ENCODE assay signal across 14 cellular contexts in genomic region chr11:690738-691633, GRCh38. TPM values are rescaled to one million over a fixed set of nuclear protein-coding genes. Genes with fewer than 3 reads are reported as not detected.
DNase-seq lines count a peak whose midpoint lies in the region; ATAC-seq and TF ChIP-seq lines count a peak whose summit lies in the region.
"Had no signal": no experiment of that assay in that cellular context is flagged by ENCODE, and none has a peak within 500 bp of the region (broad histone marks: within the 10 kb centered on the region; RNA-seq: fewer than 3 reads in every experiment).

No MANE protein-coding gene starts in this region.

- H3K9me3 ChIP-seq in endodermal cell (ENCODE audit: control insufficient read depth, low read length), result no peaks in the 10 kb centered on the region
- H3K9me3 ChIP-seq: gastroesophageal sphincter, neutrophil had no signal

- intact Hi-C loops in activated T-helper 2 cell treated with anti-CD3 and anti-CD28 coated beads, Interferon-gamma antibody, Interleukin-2, Interleukin-4, amounts not matched to agents 10 μg/mL and 5 μg/mL and 100 μg/mL, durations not matched to agents 14 hours and 24 hours and 36 hours (cut with micrococcal nuclease), result no loop called here
- intact Hi-C loops in CD14-positive monocyte (cut with micrococcal nuclease), result loop anchor here in 1 of 2 donors (10.0 kb wide), 1 partner anchor 694 kb away; the partner anchor contains the start of gene BRSK2

- H3K9ac ChIP-seq in endodermal cell (ENCODE audit: extremely low read depth, low read length, poor library complexity, severe bottlenecking), result no peak overlapping the region

- H3K4me3 Mint-ChIP-seq in stimulated activated naive CD8-positive, alpha-beta T cell treated with anti-CD3 and anti-CD28 coated beads, Interleukin-15, Interleukin-2, amounts not matched to agents 100 ng/mL and 50 ng/mL, for 24 hours, result peak overlapping the region; percentile 17
- H3K4me3 Mint-ChIP-seq in activated T-helper 2 cell treated with anti-CD3 and anti-CD28 coated beads, Interferon-gamma antibody, Interleukin-2, Interleukin-4, amounts not matched to agents 10 μg/mL and 5 μg/mL and 100 μg/mL, durations not matched to agents 14 hours and 24 hours and 36 hours (ENCODE audit: low read depth), result no peak overlapping the region
- H3K4me3 Mint-ChIP-seq in type B pancreatic cell (peak overlapping the region; percentile 30), endodermal cell (no peak overlapping the region), CD14-positive monocyte (no peak overlapping the region)

- no peak overlapping the region for H3K27ac ChIP-seq in endodermal cell (ENCODE audit: low read depth, low read length)
- H3K27ac ChIP-seq: gastroesophageal sphincter, neutrophil had no signal

- no peaks in the 10 kb centered on the region for H3K9me3 Mint-ChIP-seq in stimulated activated naive CD8-positive, alpha-beta T cell treated with anti-CD3 and anti-CD28 coated beads, Interleukin-15, Interleukin-2, amounts not matched to agents 100 ng/mL and 50 ng/mL, for 24 hours
- H3K9me3 Mint-ChIP-seq in activated T-helper 2 cell treated with anti-CD3 and anti-CD28 coated beads, Interferon-gamma antibody, Interleukin-2, Interleukin-4, amounts not matched to agents 10 μg/mL and 5 μg/mL and 100 μg/mL, durations not matched to agents 14 hours and 24 hours and 36 hours, result no peaks in the 10 kb centered on the region
- no peaks in the 10 kb centered on the region for H3K9me3 Mint-ChIP-seq in type B pancreatic cell
- no peaks in the 10 kb centered on the region for H3K9me3 Mint-ChIP-seq in endodermal cell
- peaks cover 0 to 1% (median 0%) of the 10 kb centered on the region in 7 donors for H3K9me3 Mint-ChIP-seq in CD14-positive monocyte

- no peak for DNase-seq in stimulated activated naive CD8-positive, alpha-beta T cell treated with anti-CD3 and anti-CD28 coated beads, Interleukin-15, Interleukin-2, amounts not matched to agents 100 U/mL and 50 U/mL, for 24 hours
- no peak for DNase-seq in activated T-helper 2 cell treated with anti-CD3 and anti-CD28 coated beads, Interferon-gamma antibody, Interleukin-2, Interleukin-4, amounts not matched to agents 10 μg/mL and 5 μg/mL and 100 μg/mL, durations not matched to agents 14 hours and 24 hours and 36 hours (ENCODE audit: low spot score)
- DNase-seq in islet precursor cell (peak; percentile 69), type B pancreatic cell (ENCODE audit: extremely low spot score, unreplicated experiment) (no peak), endodermal cell (no peak), CD14-positive monocyte (ENCODE audit: low spot score) (no peak)
- DNase-seq: activated effector memory CD4-positive, alpha-beta T cell treated with anti-CD3 and anti-CD28 coated beads, Interleukin-2, amount 50 U/mL, for 16 hours; NCI-H146; NCI-H526 treated with DMSO at 0.1 percent for 48 hours; Right ventricle myocardium superior had no signal

- no peak overlapping the region for H3K4me3 ChIP-seq in endodermal cell (ENCODE audit: low read length)
- H3K4me3 ChIP-seq: gastroesophageal sphincter had no signal

- 90 to 96% methylated on average over 21 to 26 of the region's 27 CpGs for WGBS in endodermal cell (ENCODE audit: insufficient coverage in 1 of 2, insufficient read length in 1 of 2), 2 experiments

- H3K4me1 Mint-ChIP-seq in stimulated activated naive CD8-positive, alpha-beta T cell treated with anti-CD3 and anti-CD28 coated beads, Interleukin-15, Interleukin-2, amounts not matched to agents 100 ng/mL and 50 ng/mL, for 24 hours (ENCODE audit: low read depth), result peaks cover 29% of the 10 kb centered on the region
- H3K4me1 Mint-ChIP-seq in activated T-helper 2 cell treated with anti-CD3 and anti-CD28 coated beads, Interferon-gamma antibody, Interleukin-2, Interleukin-4, amounts not matched to agents 10 μg/mL and 5 μg/mL and 100 μg/mL, durations not matched to agents 14 hours and 24 hours and 36 hours (ENCODE audit: low read depth), result peaks cover 30% of the 10 kb centered on the region
- H3K4me1 Mint-ChIP-seq in type B pancreatic cell (ENCODE audit: unreplicated experiment) (peaks cover 24% of the 10 kb centered on the region), endodermal cell (peaks cover 11% of the 10 kb centered on the region), CD14-positive monocyte (peaks cover 17% of the 10 kb centered on the region)

- H3K36me3 ChIP-seq in endodermal cell (ENCODE audit: control insufficient read depth, insufficient read depth, low read length), result peaks cover 35% of the 10 kb centered on the region

- H3K4me1 ChIP-seq in endodermal cell (ENCODE audit: control insufficient read depth, insufficient read depth, low read length), result peaks cover 5% of the 10 kb centered on the region

- no peak overlapping the region for H3K27ac Mint-ChIP-seq in stimulated activated naive CD8-positive, alpha-beta T cell treated with anti-CD3 and anti-CD28 coated beads, Interleukin-15, Interleukin-2, amounts not matched to agents 100 ng/mL and 50 ng/mL, for 24 hours
- peak overlapping the region; percentile 64 for H3K27ac Mint-ChIP-seq in activated T-helper 2 cell treated with anti-CD3 and anti-CD28 coated beads, Interferon-gamma antibody, Interleukin-2, Interleukin-4, amounts not matched to agents 10 μg/mL and 5 μg/mL and 100 μg/mL, durations not matched to agents 14 hours and 24 hours and 36 hours
- H3K27ac Mint-ChIP-seq in type B pancreatic cell, result peak overlapping the region; percentile 78
- H3K27ac Mint-ChIP-seq in endodermal cell, result no peak overlapping the region
- H3K27ac Mint-ChIP-seq in CD14-positive monocyte, result peak overlapping the region in 1 of 7 donors; percentile 26

- H3K27me3 Mint-ChIP-seq in stimulated activated naive CD8-positive, alpha-beta T cell treated with anti-CD3 and anti-CD28 coated beads, Interleukin-15, Interleukin-2, amounts not matched to agents 100 ng/mL and 50 ng/mL, for 24 hours, result no peaks in the 10 kb centered on the region
- no peaks in the 10 kb centered on the region for H3K27me3 Mint-ChIP-seq in activated T-helper 2 cell treated with anti-CD3 and anti-CD28 coated beads, Interferon-gamma antibody, Interleukin-2, Interleukin-4, amounts not matched to agents 10 μg/mL and 5 μg/mL and 100 μg/mL, durations not matched to agents 14 hours and 24 hours and 36 hours (ENCODE audit: low read depth)
- H3K27me3 Mint-ChIP-seq in type B pancreatic cell (no peaks in the 10 kb centered on the region), endodermal cell (ENCODE audit: insufficient read depth) (no peaks in the 10 kb centered on the region), CD14-positive monocyte (ENCODE audit: low read depth in 3 of 3) (peaks cover 0 to 8% (median 5%) of the 10 kb centered on the region in 3 donors)

- H3K27me3 ChIP-seq in endodermal cell (ENCODE audit: control insufficient read depth, insufficient read depth, low read length, poor library complexity, severe bottlenecking), result no peaks in the 10 kb centered on the region
- H3K27me3 ChIP-seq: gastroesophageal sphincter, neutrophil had no signal

- peaks cover 41% of the 10 kb centered on the region for H3K36me3 Mint-ChIP-seq in stimulated activated naive CD8-positive, alpha-beta T cell treated with anti-CD3 and anti-CD28 coated beads, Interleukin-15, Interleukin-2, amounts not matched to agents 100 ng/mL and 50 ng/mL, for 24 hours (ENCODE audit: low read depth)
- H3K36me3 Mint-ChIP-seq in activated T-helper 2 cell treated with anti-CD3 and anti-CD28 coated beads, Interferon-gamma antibody, Interleukin-2, Interleukin-4, amounts not matched to agents 10 μg/mL and 5 μg/mL and 100 μg/mL, durations not matched to agents 14 hours and 24 hours and 36 hours (ENCODE audit: low read depth), result peaks cover 52% of the 10 kb centered on the region
- peaks cover 6% of the 10 kb centered on the region for H3K36me3 Mint-ChIP-seq in type B pancreatic cell
- peaks cover 41% of the 10 kb centered on the region for H3K36me3 Mint-ChIP-seq in endodermal cell (ENCODE audit: low read depth)
- H3K36me3 Mint-ChIP-seq in CD14-positive monocyte, result peaks cover 47 to 56% of the 10 kb centered on the region in 2 donors

- TF ChIP-seq CTCF in type B pancreatic cell (conservative IDR thresholded peaks at IDR 0.05) (no peak), endodermal cell (conservative IDR thresholded peaks at IDR 0.05) (no peak), CD14-positive monocyte (IDR thresholded peaks at IDR 0.05) (no peak)

- no peak for ATAC-seq in stimulated activated naive CD8-positive, alpha-beta T cell treated with anti-CD3 and anti-CD28 coated beads, Interleukin-15, Interleukin-2, amounts not matched to agents 100 U/mL and 50 U/mL, for 24 hours
- ATAC-seq in GM19397 (IDR thresholded peaks at IDR 0.05; ENCODE audit: unreplicated experiment), result no peak
- ATAC-seq: gastroesophageal sphincter had no signal

RNA-seq across cellular contexts. Expression of gene DEAF1, which starts 4.0 kb away (rescaled TPM):
- 61.2 and 72.0 TPM in 2 replicates for total RNA-seq in activated T-helper 2 cell treated with anti-CD3 and anti-CD28 coated beads, Interferon-gamma antibody, Interleukin-2, Interleukin-4, amounts not matched to agents 10 μg/mL and 5 μg/mL and 100 μg/mL, durations not matched to agents 14 hours and 24 hours and 36 hours
- total RNA-seq in type B pancreatic cell (ENCODE audit: low replicate concordance), result 41.0 and 48.1 TPM in 2 replicates
- 10 to 100 TPM; 44.1 to 51.9 TPM for total RNA-seq in endodermal cell
- 53.7 TPM for polyA plus RNA-seq in endodermal cell (2013, experiment 1 of 2)
- 48.4 TPM for polyA plus RNA-seq in endodermal cell (2013, experiment 2 of 2)
- polyA plus RNA-seq in CD14-positive monocyte, result 10 to 100 TPM; 18.0 to 22.2 TPM

RNA-seq across cellular contexts. Expression of gene TMEM80, which starts 4.6 kb away (rescaled TPM):
- 11.4 and 13.0 TPM in 2 replicates for total RNA-seq in activated T-helper 2 cell treated with anti-CD3 and anti-CD28 coated beads, Interferon-gamma antibody, Interleukin-2, Interleukin-4, amounts not matched to agents 10 μg/mL and 5 μg/mL and 100 μg/mL, durations not matched to agents 14 hours and 24 hours and 36 hours
- total RNA-seq in type B pancreatic cell (ENCODE audit: low replicate concordance), result 23.2 and 37.4 TPM in 2 replicates
- total RNA-seq in endodermal cell, result 10 to 100 TPM; 13.2 to 19.1 TPM
- polyA plus RNA-seq in endodermal cell (2013, experiment 1 of 2), result 27.8 TPM
- 25.8 TPM for polyA plus RNA-seq in endodermal cell (2013, experiment 2 of 2)
- 10 to 100 TPM; 31.6 to 37.3 TPM for polyA plus RNA-seq in CD14-positive monocyte

RNA-seq across cellular contexts. Expression of gene EPS8L2, which starts 15.0 kb away (rescaled TPM):
- total RNA-seq in activated T-helper 2 cell treated with anti-CD3 and anti-CD28 coated beads, Interferon-gamma antibody, Interleukin-2, Interleukin-4, amounts not matched to agents 10 μg/mL and 5 μg/mL and 100 μg/mL, durations not matched to agents 14 hours and 24 hours and 36 hours, result 17.8 and 24.6 TPM in 2 replicates
- total RNA-seq in type B pancreatic cell (ENCODE audit: low replicate concordance) (218 and 497 TPM in 2 replicates), endodermal cell (10 to 100 TPM; 26.2 to 28.0 TPM)
- 8.5 TPM for polyA plus RNA-seq in endodermal cell (2013, experiment 1 of 2)
- 7.3 TPM for polyA plus RNA-seq in endodermal cell (2013, experiment 2 of 2)
- not detected for polyA plus RNA-seq in CD14-positive monocyte

RNA-seq across cellular contexts. Expression of gene DRD4, which starts 53.9 kb away (rescaled TPM):
- 0.18 and 0.30 TPM in 2 replicates for total RNA-seq in activated T-helper 2 cell treated with anti-CD3 and anti-CD28 coated beads, Interferon-gamma antibody, Interleukin-2, Interleukin-4, amounts not matched to agents 10 μg/mL and 5 μg/mL and 100 μg/mL, durations not matched to agents 14 hours and 24 hours and 36 hours
- total RNA-seq in type B pancreatic cell (ENCODE audit: low replicate concordance), result 0.59 and 1.2 TPM in 2 replicates
- total RNA-seq in endodermal cell, result 1 to 10 TPM; 1.8 to 2.7 TPM
- 2.9 TPM for polyA plus RNA-seq in endodermal cell (2013, experiment 1 of 2)
- 2.5 TPM for polyA plus RNA-seq in endodermal cell (2013, experiment 2 of 2)
- not detected for polyA plus RNA-seq in CD14-positive monocyte
- total RNA-seq: Right ventricle myocardium superior had no signal

RNA-seq across cellular contexts. Expression of gene TALDO1, which starts 56.3 kb away (rescaled TPM):
- total RNA-seq in activated T-helper 2 cell treated with anti-CD3 and anti-CD28 coated beads, Interferon-gamma antibody, Interleukin-2, Interleukin-4, amounts not matched to agents 10 μg/mL and 5 μg/mL and 100 μg/mL, durations not matched to agents 14 hours and 24 hours and 36 hours, result 270 and 275 TPM in 2 replicates
- total RNA-seq in type B pancreatic cell (ENCODE audit: low replicate concordance), result 189 and 288 TPM in 2 replicates
- total RNA-seq in endodermal cell, result 100 to 1,000 TPM; 177 to 221 TPM
- 123 TPM for polyA plus RNA-seq in endodermal cell (2013, experiment 1 of 2)
- 112 TPM for polyA plus RNA-seq in endodermal cell (2013, experiment 2 of 2)
- 1,000 to 10,000 TPM; 1,224 to 1,249 TPM for polyA plus RNA-seq in CD14-positive monocyte

Comparison
In these comparisons a context has a peak if more than half of its experiments do, and no peak if none do; other contexts are left out.
1. H3K27ac Mint-ChIP-seq: peak in activated T-helper 2 cell treated with anti-CD3 and anti-CD28 coated beads, Interferon-gamma antibody, Interleukin-2, Interleukin-4, amounts not matched to agents 10 μg/mL and 5 μg/mL and 100 μg/mL, durations not matched to agents 14 hours and 24 hours and 36 hours (single experiment) and type B pancreatic cell (single experiment); none in stimulated activated naive CD8-positive, alpha-beta T cell treated with anti-CD3 and anti-CD28 coated beads, Interleukin-15, Interleukin-2, amounts not matched to agents 100 ng/mL and 50 ng/mL, for 24 hours (single experiment) and endodermal cell (single experiment).
2. H3K4me3 Mint-ChIP-seq: peak in stimulated activated naive CD8-positive, alpha-beta T cell treated with anti-CD3 and anti-CD28 coated beads, Interleukin-15, Interleukin-2, amounts not matched to agents 100 ng/mL and 50 ng/mL, for 24 hours (single experiment) and type B pancreatic cell (single experiment); none in activated T-helper 2 cell treated with anti-CD3 and anti-CD28 coated beads, Interferon-gamma antibody, Interleukin-2, Interleukin-4, amounts not matched to agents 10 μg/mL and 5 μg/mL and 100 μg/mL, durations not matched to agents 14 hours and 24 hours and 36 hours (single experiment), endodermal cell (single experiment) and CD14-positive monocyte (0 of 2).